ENCODE assay signal across 23 cellular contexts in genomic region chr17:36185416-36185815, GRCh38. TPM values are rescaled to one million over a fixed set of nuclear protein-coding genes. Genes with fewer than 3 reads are reported as not detected.
"Had no signal": no experiment of that assay in that cellular context is flagged by ENCODE, and none has a peak within 500 bp of the region (broad histone marks: within the 10 kb centered on the region; RNA-seq: fewer than 3 reads in every experiment).

No MANE protein-coding gene starts in this region.

- H3K27ac Mint-ChIP-seq: activated CD4-positive, alpha-beta T cell treated with anti-CD3 and anti-CD28 coated beads, Interleukin-2, amount 10 ng/mL, durations not matched to agents 7 days and 5 days; activated naive CD8-positive, alpha-beta T cell treated with anti-CD3 and anti-CD28 coated beads, Interleukin-2, amount 10 ng/mL, durations not matched to agents 7 days and 5 days; activated T-helper 2 cell treated with anti-CD3 and anti-CD28 coated beads, Interferon-gamma antibody, Interleukin-2, Interleukin-4, amounts not matched to agents 10 μg/mL and 5 μg/mL and 100 μg/mL, durations not matched to agents 14 hours and 24 hours and 36 hours; endodermal cell; neural progenitor cell; stimulated activated memory B cell treated with anti-CD40 and anti-IgM and Interleukin-4, amounts not matched to agents 10 μg/mL and 1 μg/mL and 100 μg/mL, for 72 hours had no signal

- H3K27ac ChIP-seq: cardiac muscle cell, dorsolateral prefrontal cortex, epithelial cell of prostate, lower lobe of right lung, neural progenitor cell, psoas muscle, thoracic aorta, upper lobe of right lung had no signal

- H3K9me3 Mint-ChIP-seq: activated CD4-positive, alpha-beta T cell treated with anti-CD3 and anti-CD28 coated beads, Interleukin-2, amount 10 ng/mL, durations not matched to agents 7 days and 5 days; activated naive CD8-positive, alpha-beta T cell treated with anti-CD3 and anti-CD28 coated beads, Interleukin-2, amount 10 ng/mL, durations not matched to agents 7 days and 5 days; activated T-helper 2 cell treated with anti-CD3 and anti-CD28 coated beads, Interferon-gamma antibody, Interleukin-2, Interleukin-4, amounts not matched to agents 10 μg/mL and 5 μg/mL and 100 μg/mL, durations not matched to agents 14 hours and 24 hours and 36 hours; endodermal cell; neural progenitor cell; stimulated activated memory B cell treated with anti-CD40 and anti-IgM and Interleukin-4, amounts not matched to agents 10 μg/mL and 1 μg/mL and 100 μg/mL, for 72 hours had no signal

- H3K27me3 ChIP-seq: upper lobe of right lung had no signal

- DNase-seq: activated CD4-positive, alpha-beta T cell treated with anti-CD3 and anti-CD28 coated beads, Interleukin-2, amount 10 ng/mL, durations not matched to agents 7 days and 5 days; activated CD8-positive, alpha-beta memory T cell treated with anti-CD3 and anti-CD28 coated beads for 24 hours; activated naive CD4-positive, alpha-beta T cell treated with Interleukin-2 at 50 U/mL for 16 hours; activated naive CD8-positive, alpha-beta T cell treated with anti-CD3 and anti-CD28 coated beads, Interleukin-2, amount 10 ng/mL, durations not matched to agents 7 days and 5 days; amygdala; dorsolateral prefrontal cortex; foreskin fibroblast; glutamatergic neuron; hippocampal formation; lower lobe of right lung; psoas muscle; right cardiac atrium; stimulated activated CD4-positive, alpha-beta T cell treated with anti-CD3 and anti-CD28 coated beads, Interleukin-4, amount 100 ng/mL, for 1 hour; upper lobe of right lung had no signal

- ATAC-seq: lower lobe of right lung; psoas muscle; right cardiac atrium; stimulated activated memory B cell treated with anti-CD40 and anti-IgM and Interleukin-4, amounts not matched to agents 10 μg/mL and 1 μg/mL and 100 μg/mL, for 72 hours; upper lobe of right lung had no signal

- H3K36me3 ChIP-seq: cardiac muscle cell, lower lobe of right lung, neural progenitor cell, thoracic aorta, upper lobe of right lung had no signal

- H3K4me3 Mint-ChIP-seq: activated CD4-positive, alpha-beta T cell treated with anti-CD3 and anti-CD28 coated beads, Interleukin-2, amount 10 ng/mL, durations not matched to agents 7 days and 5 days; activated naive CD8-positive, alpha-beta T cell treated with anti-CD3 and anti-CD28 coated beads, Interleukin-2, amount 10 ng/mL, durations not matched to agents 7 days and 5 days; endodermal cell; stimulated activated memory B cell treated with anti-CD40 and anti-IgM and Interleukin-4, amounts not matched to agents 10 μg/mL and 1 μg/mL and 100 μg/mL, for 72 hours had no signal

- H3K4me1 Mint-ChIP-seq: activated CD4-positive, alpha-beta T cell treated with anti-CD3 and anti-CD28 coated beads, Interleukin-2, amount 10 ng/mL, durations not matched to agents 7 days and 5 days; endodermal cell had no signal

- H3K36me3 Mint-ChIP-seq: activated naive CD8-positive, alpha-beta T cell treated with anti-CD3 and anti-CD28 coated beads, Interleukin-2, amount 10 ng/mL, durations not matched to agents 7 days and 5 days; neural progenitor cell; stimulated activated memory B cell treated with anti-CD40 and anti-IgM and Interleukin-4, amounts not matched to agents 10 μg/mL and 1 μg/mL and 100 μg/mL, for 72 hours had no signal

- H3K9me3 ChIP-seq: lower lobe of right lung, psoas muscle, thoracic aorta, upper lobe of right lung had no signal

- H3K4me1 ChIP-seq: lower lobe of right lung, psoas muscle had no signal

- H3K4me3 ChIP-seq: cardiac muscle cell, neural progenitor cell, psoas muscle, upper lobe of right lung had no signal

RNA-seq across cellular contexts. Expression of gene TBC1D3B, which starts 9.0 kb away (rescaled TPM):
- total RNA-seq: skeletal muscle tissue had no signal

RNA-seq across cellular contexts. Expression of gene CCL3L1, which starts 11.1 kb away (rescaled TPM):
- total RNA-seq: activated CD4-positive, alpha-beta T cell treated with anti-CD3 and anti-CD28 coated beads, Interleukin-2, amount 10 ng/mL, durations not matched to agents 7 days and 5 days; cardiac muscle cell; osteocyte; right cardiac atrium had no signal
- polyA plus RNA-seq: psoas muscle had no signal

RNA-seq across cellular contexts. Expression of gene CCL4L2, which starts 25.4 kb away (rescaled TPM):
- total RNA-seq: activated CD4-positive, alpha-beta T cell treated with anti-CD3 and anti-CD28 coated beads, Interleukin-2, amount 10 ng/mL, durations not matched to agents 7 days and 5 days; cardiac muscle cell; endodermal cell; osteocyte; psoas muscle had no signal
- polyA plus RNA-seq: psoas muscle had no signal
